17 cellular contexts compared by ENCODE assay signal in genomic region chr5:17813214-17813613, GRCh38.
DNase-seq lines count a peak whose midpoint lies in the region; ATAC-seq, FAIRE-seq and TF ChIP-seq lines count a peak whose summit lies in the region.
"Had no signal": no experiment of that assay in that cellular context is flagged by ENCODE, and none has a peak within 500 bp of the region (broad histone marks: within the 10 kb centered on the region; RNA-seq: fewer than 3 reads in every experiment).

No MANE protein-coding gene starts in this region.

- no peak for ATAC-seq in PC-3
- no peak for ATAC-seq in GM21723 (IDR thresholded peaks at IDR 0.05; ENCODE audit: unreplicated experiment)
- no peak for ATAC-seq in lower lobe of right lung
- ATAC-seq in HG02623 (IDR thresholded peaks at IDR 0.05; ENCODE audit: unreplicated experiment), result no peak

- DNase-seq in Daoy (ENCODE audit: low read depth) (peak; percentile 22), PC-3 (peak; percentile 21), choroid plexus epithelial cell (ENCODE audit: low read depth) (peak; percentile 33), keratinocyte (ENCODE audit: low read depth, low spot score) (no peak), lower lobe of right lung (no peak), NCI-H510A treated with DMSO at 0.1 percent for 48 hours (lab: John Stamatoyannopoulos, UW) (no peak)
- DNase-seq: 8988T; AML-193; Caco-2; CD8-positive, alpha-beta memory T cell; DND-41; GF-D8; GOT3; H9 had no signal

- no peaks in the 10 kb centered on the region for H3F3A ChIP-seq in PC-3 (ENCODE audit: low read length, unreplicated experiment)

- no peak overlapping the region for H3K4me2 ChIP-seq in PC-3 (ENCODE audit: low read length)
- no peak overlapping the region for H3K4me2 ChIP-seq in keratinocyte (ENCODE audit: control insufficient read depth, extremely low read depth, insufficient read depth, low read depth, low read length)
- H3K4me2 ChIP-seq: BLaER1 had no signal

- dilution Hi-C loops in keratinocyte (cut with MboI; ENCODE audit: extremely low pct_ligation_motif_present, low sequenced_read_pairs), result no loop called here

- intact Hi-C loops in PC-3 (cut with micrococcal nuclease), result no loop called here
- intact Hi-C loops in lower lobe of right lung (cut with DNase I), result no loop called here

- H3K36me3 ChIP-seq in PC-3 (ENCODE audit: low read depth, low read length), result no peaks in the 10 kb centered on the region
- no peaks in the 10 kb centered on the region for H3K36me3 ChIP-seq in keratinocyte (ENCODE audit: control insufficient read depth in 2 of 2, extremely low read depth in 1 of 2, insufficient read depth in 2 of 2, low read length in 2 of 2)
- H3K36me3 ChIP-seq in lower lobe of right lung, result no peaks in the 10 kb centered on the region
- H3K36me3 ChIP-seq: BLaER1 had no signal

- H3K9ac ChIP-seq in PC-3 (ENCODE audit: low read length) (no peak overlapping the region), keratinocyte (ENCODE audit: control insufficient read depth, extremely low read depth, insufficient read depth, low read length) (no peak overlapping the region)
- H3K9ac ChIP-seq: BLaER1 had no signal

- no peaks in the 10 kb centered on the region for H3K9me1 ChIP-seq in keratinocyte (ENCODE audit: control insufficient read depth, extremely low read depth, insufficient read depth, low read length)

- no peaks in the 10 kb centered on the region for H3K4me1 ChIP-seq in PC-3 (ENCODE audit: insufficient read depth, low read length)
- H3K4me1 ChIP-seq in keratinocyte (ENCODE audit: control insufficient read depth, extremely low read depth, insufficient read depth, low read length), result peaks cover 7% of the 10 kb centered on the region
- no peaks in the 10 kb centered on the region for H3K4me1 ChIP-seq in lower lobe of right lung
- H3K4me1 ChIP-seq: BLaER1 had no signal

- no peaks in the 10 kb centered on the region for H3K9me2 ChIP-seq in PC-3 (replicated peaks; ENCODE audit: low read length)

- H3K27ac ChIP-seq in PC-3 (ENCODE audit: low read length) (no peak overlapping the region), keratinocyte (ENCODE audit: control insufficient read depth, insufficient read depth, low read length) (no peak overlapping the region), lower lobe of right lung (no peak overlapping the region)
- H3K27ac ChIP-seq: BLaER1 had no signal

- H2AFZ ChIP-seq in PC-3 (ENCODE audit: low read length) (no peak overlapping the region), keratinocyte (ENCODE audit: control insufficient read depth, low read length) (peak overlapping the region; percentile 10)

- CTCF ChIA-PET in PC-3 (lab: Charles Lee), result no interaction called here

- H3K79me2 ChIP-seq in PC-3 (ENCODE audit: low read length) (no peaks in the 10 kb centered on the region), keratinocyte (ENCODE audit: control insufficient read depth, insufficient read depth, low read length) (no peaks in the 10 kb centered on the region)

- no TSS peak for BruUV-seq in PC-3 (replicated peaks; lab: Mats Ljungman, UMichigan)

- peak; percentile 92 for FAIRE-seq in keratinocyte (lab: Jason Lieb, UNC)

- POLR2A ChIA-PET in PC-3 (lab: Charles Lee; ENCODE audit: unreplicated experiment), result no interaction called here

- no peak for TF ChIP-seq CTCF in PC-3 (conservative IDR thresholded peaks at IDR 0.05; ENCODE audit: low read depth, low read length)
- TF ChIP-seq CTCF in choroid plexus epithelial cell (conservative IDR thresholded peaks at IDR 0.05; ENCODE audit: low read depth, low read length), result no peak
- TF ChIP-seq CTCF in keratinocyte (optimal IDR thresholded peaks at IDR 0.05 in 1 of 3, IDR thresholded peaks at IDR 0.05 in 1 of 3, conservative IDR thresholded peaks at IDR 0.05 in 1 of 3; ENCODE audit: extremely low read depth in 1 of 3, insufficient read depth in 2 of 3, low read length in 3 of 3), result no peak
- no peak for TF ChIP-seq CTCF in lower lobe of right lung (IDR thresholded peaks at IDR 0.05)

- H3K27me3 ChIP-seq in PC-3 (ENCODE audit: low read length) (no peaks in the 10 kb centered on the region), keratinocyte (ENCODE audit: control insufficient read depth, extremely low read depth, insufficient read depth, low read length) (no peaks in the 10 kb centered on the region), lower lobe of right lung (ENCODE audit: low read depth) (no peaks in the 10 kb centered on the region)
- H3K27me3 ChIP-seq: BLaER1 had no signal

- no peaks in the 10 kb centered on the region for H3K9me3 ChIP-seq in PC-3 (ENCODE audit: low read length)
- H3K9me3 ChIP-seq in keratinocyte (ENCODE audit: control insufficient read depth, low read depth, low read length), result no peaks in the 10 kb centered on the region
- H3K9me3 ChIP-seq in lower lobe of right lung, result no peaks in the 10 kb centered on the region
- H3K9me3 ChIP-seq: BLaER1, Caco-2 had no signal

- H3K4me3 ChIP-seq in PC-3 (ENCODE audit: low read length) (no peak overlapping the region), choroid plexus epithelial cell (ENCODE audit: low read depth, low read length) (no peak overlapping the region), keratinocyte (ENCODE audit: control insufficient read depth in 2 of 3, extremely low read depth in 1 of 3, insufficient read depth in 2 of 3, low read depth in 1 of 3, low read length in 3 of 3) (no peak overlapping the region), lower lobe of right lung (no peak overlapping the region)
- H3K4me3 ChIP-seq: BLaER1 had no signal

- no peaks in the 10 kb centered on the region for H4K20me1 ChIP-seq in PC-3 (ENCODE audit: low read length)
- H4K20me1 ChIP-seq in keratinocyte (ENCODE audit: control insufficient read depth, extremely low read depth, insufficient read depth, low read length), result no peaks in the 10 kb centered on the region
- H4K20me1 ChIP-seq: BLaER1 had no signal

Comparison
In these comparisons a context has a peak if more than half of its experiments do, and no peak if none do; other contexts are left out.
1. DNase-seq: peak in Daoy (single experiment), PC-3 (single experiment) and choroid plexus epithelial cell (single experiment); none in keratinocyte (single experiment), lower lobe of right lung (single experiment) and NCI-H510A treated with DMSO at 0.1 percent for 48 hours (single experiment).